In the genomic region with DNA sequence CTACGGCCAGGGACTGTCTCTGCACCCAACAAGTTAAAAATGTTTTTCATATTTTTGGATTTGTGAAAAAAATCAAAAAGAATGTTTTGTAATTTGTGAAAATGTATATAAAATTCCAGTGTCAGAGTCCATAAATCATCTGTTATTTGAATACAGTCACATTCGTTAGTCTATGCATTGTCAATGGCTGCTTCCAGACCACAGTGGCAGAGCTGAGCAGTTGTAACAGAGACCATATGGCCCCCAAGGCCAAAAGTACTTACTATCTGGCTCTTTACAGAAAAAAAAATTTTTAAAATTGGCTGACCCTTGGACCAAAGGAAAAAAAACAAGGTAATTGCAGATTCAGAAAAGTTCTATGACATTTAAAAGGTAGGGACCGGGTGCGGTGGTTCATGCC, we compare ENCODE assay signal across 16 cellular contexts.
DNase-seq lines count a peak whose midpoint lies in the region; ATAC-seq and TF ChIP-seq lines count a peak whose summit lies in the region.
"Had no signal": no experiment of that assay in that cellular context is flagged by ENCODE, and none has a peak within 500 bp of the region (broad histone marks: within the 10 kb centered on the region; RNA-seq: fewer than 3 reads in every experiment).

No MANE protein-coding gene starts in this region.

- TF ChIP-seq POLR2A in gastroesophageal sphincter (IDR thresholded peaks at IDR 0.05): no peak
- TF ChIP-seq POLR2A in transverse colon (IDR thresholded peaks at IDR 0.05): no peak

- H3K36me3 ChIP-seq in SK-N-SH (replicated peaks in 1 of 2; ENCODE audit: control insufficient read depth in 1 of 2, insufficient read depth in 2 of 2, low read length in 1 of 2) (no peaks in the 10 kb centered on the region), gastroesophageal sphincter (no peaks in the 10 kb centered on the region), transverse colon (no peaks in the 10 kb centered on the region), lower lobe of right lung (no peaks in the 10 kb centered on the region)
- H3K36me3 ChIP-seq: BLaER1 had no signal

- H4K20me1 ChIP-seq in SK-N-SH (ENCODE audit: insufficient read depth): no peaks in the 10 kb centered on the region
- H4K20me1 ChIP-seq: BLaER1 had no signal

- in situ Hi-C loops in transverse colon (cut with MboI; ENCODE audit: low pct_ligation_motif_present in 1 of 4, low pct_unique_long_range_greater_than_20kb in 1 of 4, low sequenced_read_pairs in 3 of 4): no loop called here

- H3K4me3 ChIP-seq in SK-N-SH (ENCODE audit: low read depth in 2 of 2, low read length in 1 of 2) (no peak overlapping the region), gastroesophageal sphincter (no peak overlapping the region), transverse colon (no peak overlapping the region), lower lobe of right lung (no peak overlapping the region)
- H3K4me3 ChIP-seq: BLaER1 had no signal

- DNase-seq in SK-N-SH: peak; percentile 51
- no peak for DNase-seq in transverse colon
- DNase-seq in lower lobe of right lung: no peak
- no peak for DNase-seq in NCI-H774 (lab: John Stamatoyannopoulos, UW)
- DNase-seq: AML-193; Caco-2; CD8-positive, alpha-beta memory T cell; DND-41; GDM1; HCEC 1CT had no signal

- CTCF ChIA-PET in SK-N-SH (lab: Yijun Ruan, JAX): interaction anchor here (0.7 to 1.8 kb wide), 4 partner anchors 9 to 88 kb away, joined by 3 to 7 read pairs (median 4); no protein-coding TSS in a partner anchor

- no peak overlapping the region for H3K9ac ChIP-seq in SK-N-SH
- H3K9ac ChIP-seq: BLaER1 had no signal

- intact Hi-C loops in transverse colon (cut with DNase I; ENCODE audit: low total_unique reads): loop anchor here (2.0 kb wide), 1 partner anchor 87 kb away; a partner anchor contains a TSS
- intact Hi-C loops in lower lobe of right lung (cut with DNase I): no loop called here

- 78% methylated on average over 4 of the region's 4 CpGs for WGBS in SK-N-SH (ENCODE audit: low lambda C conversion rate)
- 50 to 86% methylated on average over 1 to 4 of the region's 4 CpGs for WGBS in gastroesophageal sphincter (ENCODE audit: low coverage in 1 of 2), 2 donors
- 82 to 84% methylated on average over 4 of the region's 4 CpGs for WGBS in transverse colon (ENCODE audit: low coverage in 1 of 2), 2 donors

- peak overlapping the region in 1 of 2 experiments; percentile 34; a peak in 1 of 4 replicates for H3K27ac ChIP-seq in SK-N-SH (ENCODE audit: low read depth in 2 of 2, low read length in 1 of 2)
- peak overlapping the region in 3 of 4 donors; percentile 88 to 90 (median 89) for H3K27ac ChIP-seq in gastroesophageal sphincter
- H3K27ac ChIP-seq in transverse colon: peak overlapping the region; percentile 19 to 81 (median 76)
- H3K27ac ChIP-seq in lower lobe of right lung: no peak overlapping the region
- H3K27ac ChIP-seq: 22Rv1, BLaER1, HL-60 had no signal

- TF ChIP-seq CTCF in SK-N-SH (IDR thresholded peaks at IDR 0.05) (no peak), gastroesophageal sphincter (IDR thresholded peaks at IDR 0.05) (no peak), transverse colon (IDR thresholded peaks at IDR 0.05) (no peak), lower lobe of right lung (IDR thresholded peaks at IDR 0.05) (no peak)

- no peaks in the 10 kb centered on the region for H3K27me3 ChIP-seq in SK-N-SH (ENCODE audit: insufficient read depth)
- H3K27me3 ChIP-seq in gastroesophageal sphincter: no peaks in the 10 kb centered on the region
- no peaks in the 10 kb centered on the region for H3K27me3 ChIP-seq in transverse colon
- no peaks in the 10 kb centered on the region for H3K27me3 ChIP-seq in lower lobe of right lung (ENCODE audit: low read depth)
- H3K27me3 ChIP-seq: BLaER1 had no signal

- no peak overlapping the region for H3K4me2 ChIP-seq in SK-N-SH
- H3K4me2 ChIP-seq: BLaER1 had no signal

- TF ChIP-seq EP300 in SK-N-SH (IDR thresholded peaks at IDR 0.05; ENCODE audit: borderline replicate concordance in 1 of 2, low read depth in 1 of 2, low read length in 1 of 2): peak in 1 of 2 experiments; percentile 52; a peak in 1 of 4 replicates
- TF ChIP-seq EP300 in gastroesophageal sphincter (IDR thresholded peaks at IDR 0.05): no peak
- TF ChIP-seq EP300 in transverse colon (IDR thresholded peaks at IDR 0.05; ENCODE audit: low read depth): no peak

- peaks cover 0 to 13% of the 10 kb centered on the region in 2 experiments; a peak in 2 of 4 replicates for H3K4me1 ChIP-seq in SK-N-SH (ENCODE audit: control insufficient read depth in 1 of 2, insufficient read depth in 2 of 2, low read depth in 1 of 2, low read length in 1 of 2)
- H3K4me1 ChIP-seq in gastroesophageal sphincter: peaks cover 0 to 74% (median 8%) of the 10 kb centered on the region in 3 donors
- H3K4me1 ChIP-seq in transverse colon: peaks cover 5 to 66% (median 18%) of the 10 kb centered on the region in 4 donors
- H3K4me1 ChIP-seq in lower lobe of right lung: peaks cover 13% of the 10 kb centered on the region
- H3K4me1 ChIP-seq: BLaER1, Caco-2 had no signal

- POLR2A ChIA-PET in SK-N-SH (lab: Yijun Ruan, JAX): interaction anchor here (0.6 kb wide), 1 partner anchor 1068 kb away, joined by 3 read pairs; no protein-coding TSS in a partner anchor

- ATAC-seq in SK-N-SH treated with all-trans-retinoic acid at 6 μM for 48 hours: no peak
- no peak for ATAC-seq in gastroesophageal sphincter
- no peak for ATAC-seq in lower lobe of right lung
- ATAC-seq in GM19023 (IDR thresholded peaks at IDR 0.05; ENCODE audit: unreplicated experiment): no peak

- H2AFZ ChIP-seq in SK-N-SH (ENCODE audit: low read depth): no peak overlapping the region

- no peaks in the 10 kb centered on the region for H3K9me3 ChIP-seq in SK-N-SH
- no peaks in the 10 kb centered on the region for H3K9me3 ChIP-seq in gastroesophageal sphincter
- no peaks in the 10 kb centered on the region for H3K9me3 ChIP-seq in transverse colon
- no peaks in the 10 kb centered on the region for H3K9me3 ChIP-seq in lower lobe of right lung
- H3K9me3 ChIP-seq: BLaER1, Caco-2 had no signal

- no peak for TF ChIP-seq RAD21 in SK-N-SH (IDR thresholded peaks at IDR 0.05; ENCODE audit: low read length)

- no peaks in the 10 kb centered on the region for H3K9me2 ChIP-seq in SK-N-SH

- no peaks in the 10 kb centered on the region for H3K79me2 ChIP-seq in SK-N-SH (ENCODE audit: insufficient read depth)

- H3F3A ChIP-seq in SK-N-SH (replicated peaks; ENCODE audit: insufficient read depth): no peaks in the 10 kb centered on the region

TF ChIP-seq in SK-N-SH, 30 proteins besides CTCF, POLR2A, EP300 and RAD21 (continues in another document):
- TF ChIP-seq GATA2 (CRISPR knock-in tag; IDR thresholded peaks at IDR 0.05): no peak
- TF ChIP-seq RCOR1 (IDR thresholded peaks at IDR 0.05; ENCODE audit: low read length): 0 out of 2 replicates have a peak, but pooled peaks have one; percentile 25
- TF ChIP-seq FOXM1 (IDR thresholded peaks at IDR 0.05; ENCODE audit: low read depth): no peak
- TF ChIP-seq, protein P1, sequence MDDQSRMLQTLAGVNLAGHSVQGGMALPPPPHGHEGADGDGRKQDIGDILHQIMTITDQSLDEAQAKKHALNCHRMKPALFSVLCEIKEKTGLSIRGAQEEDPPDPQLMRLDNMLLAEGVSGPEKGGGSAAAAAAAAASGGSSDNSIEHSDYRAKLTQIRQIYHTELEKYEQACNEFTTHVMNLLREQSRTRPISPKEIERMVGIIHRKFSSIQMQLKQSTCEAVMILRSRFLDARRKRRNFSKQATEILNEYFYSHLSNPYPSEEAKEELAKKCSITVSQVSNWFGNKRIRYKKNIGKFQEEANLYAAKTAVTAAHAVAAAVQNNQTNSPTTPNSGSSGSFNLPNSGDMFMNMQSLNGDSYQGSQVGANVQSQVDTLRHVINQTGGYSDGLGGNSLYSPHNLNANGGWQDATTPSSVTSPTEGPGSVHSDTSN (IDR thresholded peaks at IDR 0.05): 0 out of 2 replicates have a peak, but pooled peaks have one; percentile 5
- no peak for TF ChIP-seq EZH2phosphoT487 (IDR thresholded peaks at IDR 0.05; ENCODE audit: borderline replicate concordance, low read depth)
- no peak for TF ChIP-seq JUND (IDR thresholded peaks at IDR 0.05)
- TF ChIP-seq TCF12 (IDR thresholded peaks at IDR 0.05): peak; percentile 35; the same call in 1 of the 2 replicates
- TF ChIP-seq NFIC (IDR thresholded peaks at IDR 0.05; ENCODE audit: borderline replicate concordance): no peak
- TF ChIP-seq ELF1 (IDR thresholded peaks at IDR 0.05): no peak

TF ChIP-seq in SK-N-SH treated with all-trans-retinoic acid at 6 μM for 48 hours, 23 proteins besides CTCF, POLR2A, EP300 and RAD21:
- TF ChIP-seq ISL1 (CRISPR knock-in tag; IDR thresholded peaks at IDR 0.05) (no peak), ARNTL (CRISPR knock-in tag; IDR thresholded peaks at IDR 0.05; ENCODE audit: borderline replicate concordance, low read depth) (no peak), ZNF565 (CRISPR knock-in tag; conservative IDR thresholded peaks at IDR 0.05; ENCODE audit: low read depth) (no peak), CSDC2 (CRISPR knock-in tag; IDR thresholded peaks at IDR 0.05) (no peak), ZC3H10 (CRISPR knock-in tag; IDR thresholded peaks at IDR 0.05) (no peak), ZFP30 (CRISPR knock-in tag; IDR thresholded peaks at IDR 0.05) (no peak), ZFP3 (CRISPR knock-in tag; IDR thresholded peaks at IDR 0.05) (no peak), ZNF8 (CRISPR knock-in tag; IDR thresholded peaks at IDR 0.05) (no peak), GLIS3 (CRISPR knock-in tag; IDR thresholded peaks at IDR 0.05) (no peak), OSR1 (CRISPR knock-in tag; IDR thresholded peaks at IDR 0.05) (no peak)
- TF ChIP-seq, protein P2, sequence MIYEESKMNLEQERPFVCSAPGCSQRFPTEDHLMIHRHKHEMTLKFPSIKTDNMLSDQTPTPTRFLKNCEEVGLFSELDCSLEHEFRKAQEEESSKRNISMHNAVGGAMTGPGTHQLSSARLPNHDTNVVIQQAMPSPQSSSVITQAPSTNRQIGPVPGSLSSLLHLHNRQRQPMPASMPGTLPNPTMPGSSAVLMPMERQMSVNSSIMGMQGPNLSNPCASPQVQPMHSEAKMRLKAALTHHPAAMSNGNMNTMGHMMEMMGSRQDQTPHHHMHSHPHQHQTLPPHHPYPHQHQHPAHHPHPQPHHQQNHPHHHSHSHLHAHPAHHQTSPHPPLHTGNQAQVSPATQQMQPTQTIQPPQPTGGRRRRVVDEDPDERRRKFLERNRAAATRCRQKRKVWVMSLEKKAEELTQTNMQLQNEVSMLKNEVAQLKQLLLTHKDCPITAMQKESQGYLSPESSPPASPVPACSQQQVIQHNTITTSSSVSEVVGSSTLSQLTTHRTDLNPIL (CRISPR knock-in tag; IDR thresholded peaks at IDR 0.05; ENCODE audit: low read depth): no peak
